8 cellular contexts compared by ENCODE assay signal in genomic region chr14:91417134-91417982, GRCh38. TPM values are rescaled to one million over a fixed set of nuclear protein-coding genes. Genes with fewer than 3 reads are reported as not detected.
DNase-seq lines count a peak whose midpoint lies in the region; ATAC-seq and TF ChIP-seq lines count a peak whose summit lies in the region.

A gene with protein sequence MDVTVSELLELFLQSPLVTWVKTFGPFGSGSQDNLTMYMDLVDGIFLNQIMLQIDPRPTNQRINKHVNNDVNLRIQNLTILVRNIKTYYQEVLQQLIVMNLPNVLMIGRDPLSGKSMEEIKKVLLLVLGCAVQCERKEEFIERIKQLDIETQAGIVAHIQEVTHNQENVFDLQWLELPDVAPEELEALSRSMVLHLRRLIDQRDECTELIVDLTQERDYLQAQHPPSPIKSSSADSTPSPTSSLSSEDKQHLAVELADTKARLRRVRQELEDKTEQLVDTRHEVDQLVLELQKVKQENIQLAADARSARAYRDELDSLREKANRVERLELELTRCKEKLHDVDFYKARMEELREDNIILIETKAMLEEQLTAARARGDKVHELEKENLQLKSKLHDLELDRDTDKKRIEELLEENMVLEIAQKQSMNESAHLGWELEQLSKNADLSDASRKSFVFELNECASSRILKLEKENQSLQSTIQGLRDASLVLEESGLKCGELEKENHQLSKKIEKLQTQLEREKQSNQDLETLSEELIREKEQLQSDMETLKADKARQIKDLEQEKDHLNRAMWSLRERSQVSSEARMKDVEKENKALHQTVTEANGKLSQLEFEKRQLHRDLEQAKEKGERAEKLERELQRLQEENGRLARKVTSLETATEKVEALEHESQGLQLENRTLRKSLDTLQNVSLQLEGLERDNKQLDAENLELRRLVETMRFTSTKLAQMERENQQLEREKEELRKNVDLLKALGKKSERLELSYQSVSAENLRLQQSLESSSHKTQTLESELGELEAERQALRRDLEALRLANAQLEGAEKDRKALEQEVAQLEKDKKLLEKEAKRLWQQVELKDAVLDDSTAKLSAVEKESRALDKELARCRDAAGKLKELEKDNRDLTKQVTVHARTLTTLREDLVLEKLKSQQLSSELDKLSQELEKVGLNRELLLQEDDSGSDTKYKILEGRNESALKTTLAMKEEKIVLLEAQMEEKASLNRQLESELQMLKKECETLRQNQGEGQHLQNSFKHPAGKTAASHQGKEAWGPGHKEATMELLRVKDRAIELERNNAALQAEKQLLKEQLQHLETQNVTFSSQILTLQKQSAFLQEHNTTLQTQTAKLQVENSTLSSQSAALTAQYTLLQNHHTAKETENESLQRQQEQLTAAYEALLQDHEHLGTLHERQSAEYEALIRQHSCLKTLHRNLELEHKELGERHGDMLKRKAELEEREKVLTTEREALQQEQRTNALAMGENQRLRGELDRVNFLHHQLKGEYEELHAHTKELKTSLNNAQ (N-terminal part only) (minus strand): TSS chr14:91417820. CDS start chr14:91417690, 130 bp downstream.

- no peaks in the 10 kb centered on the region for H3K36me3 ChIP-seq in left lung

- peaks cover 9 to 65% of the 10 kb centered on the region in 2 donors for H3K4me1 ChIP-seq in left lung

- peaks cover 0 to 6% of the 10 kb centered on the region in 2 donors for H3K27me3 ChIP-seq in left lung

- intact Hi-C loops in left lung (cut with DNase I), result loop anchor here (5.0 to 10.0 kb wide), 2 partner anchors 93 to 95 kb away; no protein-coding TSS in a partner anchor

- TF ChIP-seq CTCF in WI38 (IDR thresholded peaks at IDR 0.05; ENCODE audit: low read depth, low read length) (no peak), left lung (IDR thresholded peaks at IDR 0.05) (no peak)

- peak within 1 kb of the TSS; percentile 75 to 85 for H3K27ac ChIP-seq in left lung

- ATAC-seq in HG02798 (IDR thresholded peaks at IDR 0.05; ENCODE audit: poor library complexity, unreplicated experiment), result peak; percentile 68
- ATAC-seq in left lung, result peak; percentile 58

- H3K4me3 ChIP-seq in WI38 (ENCODE audit: low read depth, low read length), result peak within 1 kb of the TSS; percentile 32; the same call in 1 of the 2 replicates
- peak within 1 kb of the TSS; percentile 58 to 91 for H3K4me3 ChIP-seq in left lung

- H3K9me3 ChIP-seq in left lung, result no peaks in the 10 kb centered on the region

- DNase-seq in NCI-H1417 (lab: John Stamatoyannopoulos, UW), result peak; percentile 85 to 91 (median 87)
- DNase-seq in NCI-H1417 treated with DMSO at 0.1 percent for 48 hours (lab: John Stamatoyannopoulos, UW), result no peak
- DNase-seq in NCI-H146 treated with DMSO at 0.1 percent for 48 hours (lab: John Stamatoyannopoulos, UW; ENCODE audit: unreplicated experiment), result peak; percentile 20
- peak; percentile 49 for DNase-seq in cerebellum (ENCODE audit: low spot score)
- DNase-seq in left lung, result peak; percentile 73 to 96
- DNase-seq in stimulated activated CD4-positive, alpha-beta T cell treated with anti-CD3 and anti-CD28 coated beads, Interleukin-2, amount 100 ng/mL, for 48 hours, result peak; percentile 61 to 70

RNA-seq across cellular contexts. Expression of the gene that starts here (rescaled TPM):
- total RNA-seq in cerebellum (39.0 TPM), left lung (10 to 100 TPM; 31.5 to 41.8 TPM)
